11 cellular contexts compared by ENCODE assay signal in genomic region chr11:62445314-62445740, GRCh38. TPM values are rescaled to one million over a fixed set of nuclear protein-coding genes. Genes with fewer than 3 reads are reported as not detected.
DNase-seq lines count a peak whose midpoint lies in the region; ATAC-seq and TF ChIP-seq lines count a peak whose summit lies in the region.
"Had no signal": no experiment of that assay in that cellular context is flagged by ENCODE, and none has a peak within 500 bp of the region (broad histone marks: within the 10 kb centered on the region; RNA-seq: fewer than 3 reads in every experiment).

No MANE protein-coding gene starts in this region.

- no peak for TF ChIP-seq CTCF in GM10266 (IDR thresholded peaks at IDR 0.05; ENCODE audit: control insufficient read depth, insufficient read depth, low read depth, missing control alignments)

- DNase-seq in G401 (ENCODE audit: low spot score) (peak; percentile 58), amniotic epithelial cell (ENCODE audit: low read depth) (peak; percentile 36), Right ventricle myocardium superior (peak; percentile 65), sciatic nerve (ENCODE audit: low spot score) (no peak), COLO668 (lab: John Stamatoyannopoulos, UW; ENCODE audit: unreplicated experiment) (no peak), GM10266 (ENCODE audit: extremely low spot score) (no peak)
- DNase-seq in activated CD4-positive, alpha-beta T cell treated with anti-CD3 and anti-CD28 coated beads for 4 hours, result no peak
- DNase-seq: activated CD4-positive, alpha-beta T cell treated with anti-CD3 and anti-CD28 coated beads, Interleukin-2, amount 10 ng/mL, durations not matched to agents 7 days and 5 days; CD8-positive, alpha-beta memory T cell; GOT3 had no signal

- in situ Hi-C loops in G401 (cut with HindIII; ENCODE audit: low sequenced_read_pairs), result loop anchor here (25.0 kb wide), 1 partner anchor 117 kb away; the partner anchor contains the start of gene EEF1G

- intact Hi-C loops in Right ventricle myocardium superior (cut with DNase I) (no loop called here), sciatic nerve (cut with DNase I) (no loop called here)

- peak; percentile 44 for ATAC-seq in Right ventricle myocardium superior (ENCODE audit: poor library complexity)
- ATAC-seq in sciatic nerve, result peak; percentile 53
- ATAC-seq in GM19452 (IDR thresholded peaks at IDR 0.05; ENCODE audit: unreplicated experiment), result no peak

RNA-seq across cellular contexts. Expression of gene SCGB1A1, which starts 26.5 kb away (rescaled TPM):
- total RNA-seq in G401 (2014; rRNA removed; shearing (Covaris generic)), result not detected in 2 replicates
- total RNA-seq in Right ventricle myocardium superior (not detected), sciatic nerve (3.5 TPM)
- total RNA-seq: activated CD4-positive, alpha-beta T cell treated with anti-CD3 and anti-CD28 coated beads, Interleukin-2, amount 10 ng/mL, durations not matched to agents 7 days and 5 days; CD8-positive, alpha-beta memory T cell had no signal

Comparison
In these comparisons a context has a peak if more than half of its experiments do, and no peak if none do; other contexts are left out.
1. DNase-seq: peak in G401 (single experiment), amniotic epithelial cell (single experiment) and Right ventricle myocardium superior (single experiment); none in sciatic nerve (single experiment), COLO668 (single experiment), GM10266 (single experiment) and activated CD4-positive, alpha-beta T cell treated with anti-CD3 and anti-CD28 coated beads for 4 hours (0 of 2).